13 cellular contexts compared by ENCODE assay signal in the genomic region with DNA sequence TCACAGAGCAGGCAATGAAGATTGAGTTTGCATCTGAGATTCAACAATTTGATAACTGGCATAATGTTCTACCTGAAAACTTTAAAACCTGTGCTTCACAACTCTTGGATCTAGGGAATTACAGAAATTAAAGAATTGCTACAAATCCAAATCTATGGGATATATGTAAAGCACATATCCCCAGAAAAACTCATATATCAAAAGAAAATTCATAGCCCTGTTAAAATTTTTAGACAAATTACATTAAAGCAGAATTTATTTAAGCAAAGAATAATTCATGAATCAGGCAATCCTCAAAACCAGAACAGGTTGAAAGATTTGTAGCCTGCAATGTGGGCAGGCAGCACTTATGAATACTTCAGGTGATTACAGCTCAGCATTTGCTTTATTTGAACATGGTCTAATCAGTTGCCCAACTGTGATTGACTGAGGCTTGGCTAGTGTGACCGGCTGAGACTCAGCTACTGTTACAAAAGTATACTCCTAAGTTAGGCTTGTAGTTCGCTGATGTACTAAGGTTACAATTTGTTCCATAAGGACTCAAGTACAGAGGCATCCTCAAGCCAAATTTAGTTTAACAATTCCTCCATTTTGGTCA.
"Had no signal": no experiment of that assay in that cellular context is flagged by ENCODE, and none has a peak within 500 bp of the region (broad histone marks: within the 10 kb centered on the region; RNA-seq: fewer than 3 reads in every experiment).

No MANE protein-coding gene starts in this region.

- H3K4me3 ChIP-seq: esophagus muscularis mucosa, heart left ventricle, lower lobe of right lung, tibial nerve, uterus had no signal

- H3K9me3 Mint-ChIP-seq: activated naive CD4-positive, alpha-beta T cell treated with anti-CD3 and anti-CD28 coated beads, Interleukin-2, amount 50 U/mL, for 72 hours; activated T-cell treated with anti-CD3 and anti-CD28 coated beads, Interleukin-2, amount 50 U/mL, for 4 hours; activated T-helper 2 cell treated with anti-CD3 and anti-CD28 coated beads, Interferon-gamma antibody, Interleukin-2, Interleukin-4, amounts not matched to agents 10 μg/mL and 5 μg/mL and 100 μg/mL, durations not matched to agents 14 hours and 24 hours and 36 hours; central memory CD8-positive, alpha-beta T cell; naive thymus-derived CD8-positive, alpha-beta T cell; neural crest cell; T-helper 2 cell treated with Interferon-gamma antibody and Interleukin-4, amounts not matched to agents 5 μg/mL and 100 μg/mL, for 36 hours had no signal

- H3K4me3 Mint-ChIP-seq: activated T-cell treated with anti-CD3 and anti-CD28 coated beads, Interleukin-2, amount 50 U/mL, for 4 hours; central memory CD8-positive, alpha-beta T cell; naive thymus-derived CD8-positive, alpha-beta T cell; T-helper 2 cell treated with Interferon-gamma antibody and Interleukin-4, amounts not matched to agents 5 μg/mL and 100 μg/mL, for 36 hours had no signal

- H3K9me3 ChIP-seq: esophagus muscularis mucosa, heart left ventricle, lower lobe of right lung, tibial nerve, uterus had no signal

- H3K36me3 ChIP-seq: esophagus muscularis mucosa, heart left ventricle, lower lobe of right lung, tibial nerve, uterus had no signal

- H3K4me1 ChIP-seq: foreskin keratinocyte, uterus had no signal

- H3K27me3 Mint-ChIP-seq: central memory CD8-positive, alpha-beta T cell had no signal

- H3K4me1 Mint-ChIP-seq: central memory CD8-positive, alpha-beta T cell had no signal

- H3K27me3 ChIP-seq: esophagus muscularis mucosa, foreskin keratinocyte, heart left ventricle, tibial nerve, uterus had no signal

- H3K36me3 Mint-ChIP-seq: activated naive CD4-positive, alpha-beta T cell treated with anti-CD3 and anti-CD28 coated beads, Interleukin-2, amount 50 U/mL, for 72 hours; naive thymus-derived CD8-positive, alpha-beta T cell had no signal

- H3K27ac ChIP-seq: esophagus muscularis mucosa, foreskin keratinocyte, heart left ventricle, lower lobe of right lung, tibial nerve, uterus had no signal

- H3K27ac Mint-ChIP-seq: activated naive CD4-positive, alpha-beta T cell treated with anti-CD3 and anti-CD28 coated beads, Interleukin-2, amount 50 U/mL, for 72 hours; activated T-helper 2 cell treated with anti-CD3 and anti-CD28 coated beads, Interferon-gamma antibody, Interleukin-2, Interleukin-4, amounts not matched to agents 10 μg/mL and 5 μg/mL and 100 μg/mL, durations not matched to agents 14 hours and 24 hours and 36 hours; naive thymus-derived CD8-positive, alpha-beta T cell; T-helper 2 cell treated with Interferon-gamma antibody and Interleukin-4, amounts not matched to agents 5 μg/mL and 100 μg/mL, for 36 hours had no signal
